ENCODE assay signal across 8 cellular contexts in genomic region chr12:5200276-5201087, GRCh38.
DNase-seq lines count a peak whose midpoint lies in the region; ATAC-seq and TF ChIP-seq lines count a peak whose summit lies in the region.

No MANE protein-coding gene starts in this region.

- TF ChIP-seq POLR2A in HCT116 (IDR thresholded peaks at IDR 0.05; ENCODE audit: borderline replicate concordance, extremely low read depth, insufficient read depth, insufficient read length), result no peak

- H4K20me1 ChIP-seq in HCT116 (ENCODE audit: insufficient read depth), result no peaks in the 10 kb centered on the region

- no peaks in the 10 kb centered on the region for H3K9me2 ChIP-seq in HCT116 (ENCODE audit: insufficient read depth)

- in situ Hi-C loops in Panc1 (cut with HindIII; ENCODE audit: low pct_unique_long_range_greater_than_20kb, low sequenced_read_pairs), result no loop called here

- CTCF ChIA-PET in HCT116 (lab: Charles Lee), result interaction anchor here (0.7 to 2.4 kb wide), 5 partner anchors 228 to 545 kb away, joined by 3 to 16 read pairs (median 5); no protein-coding TSS in a partner anchor
- CTCF ChIA-PET in Panc1 (lab: Charles Lee), result interaction anchor here (0.7 kb wide), 1 partner anchor 114 kb away, joined by 5 read pairs; no protein-coding TSS in a partner anchor

- H3K27me3 ChIP-seq in HCT116 (ENCODE audit: insufficient read depth, low read length), result no peaks in the 10 kb centered on the region
- H3K27me3 ChIP-seq in Panc1 (ENCODE audit: control insufficient read depth, insufficient read depth, low read length), result no peaks in the 10 kb centered on the region

- H3K4me1 ChIP-seq in HCT116 (ENCODE audit: control insufficient read depth in 1 of 2, insufficient read depth in 2 of 2, low read length in 2 of 2), result 0 out of 4 replicates have a peak, but pooled peaks cover 0 to 4% of the 10 kb centered on the region in 2 experiments
- H3K4me1 ChIP-seq in Panc1 (ENCODE audit: control insufficient read depth, insufficient read depth, low read length), result no peaks in the 10 kb centered on the region

- ATAC-seq in HCT116 (peak; percentile 94), Panc1 (no peak), GM19452 (IDR thresholded peaks at IDR 0.05; ENCODE audit: unreplicated experiment) (no peak)

- TF ChIP-seq RAD21 in HCT116 (IDR thresholded peaks at IDR 0.05; ENCODE audit: low read depth), result peak; percentile 84

- intact Hi-C loops in HCT116 (cut with micrococcal nuclease), result loop anchor here (1.0 kb wide), 2 partner anchors 242 to 311 kb away; no protein-coding TSS in a partner anchor
- intact Hi-C loops in Panc1 (cut with micrococcal nuclease; ENCODE audit: unreplicated experiment), result no loop called here

- no peak overlapping the region for H3K4me2 ChIP-seq in HCT116 (ENCODE audit: low read length)

- DNase-seq in COLO668 (lab: John Stamatoyannopoulos, UW; ENCODE audit: unreplicated experiment) (peak; percentile 41), HCT116 (ENCODE audit: low read depth, low spot score) (peak; percentile 4), Panc1 (ENCODE audit: low read depth, low spot score) (peak; percentile 4), fibroblast of the aortic adventitia (ENCODE audit: low read depth) (no peak), retinal pigment epithelial cell (ENCODE audit: low read depth) (no peak), foreskin melanocyte (no peak), cortex of kidney (lab: John Stamatoyannopoulos, UW) (no peak)

- H3K4me3 ChIP-seq in HCT116 (replicated peaks in 1 of 2; ENCODE audit: low read depth in 1 of 2, low read length in 2 of 2) (no peak overlapping the region), Panc1 (ENCODE audit: low read depth in 2 of 2, low read length in 2 of 2) (no peak overlapping the region), fibroblast of the aortic adventitia (ENCODE audit: low read depth, low read length) (no peak overlapping the region), retinal pigment epithelial cell (ENCODE audit: low read length) (no peak overlapping the region)

- RAD21 ChIA-PET in HCT116 (lab: Charles Lee; ENCODE audit: low non-redundant PET in 1 of 2, low total read pairs in 2 of 2, uncharacterized antibody in 2 of 2, unreplicated experiment in 2 of 2), result interaction anchor here in 1 of 2 experiments (0.6 to 0.7 kb wide), 2 partner anchors 27 to 241 kb away, joined by 3 read pairs; no protein-coding TSS in a partner anchor

- H3K36me3 ChIP-seq in HCT116 (ENCODE audit: control insufficient read depth in 1 of 2, insufficient read depth in 2 of 2, low read length in 2 of 2) (no peaks in the 10 kb centered on the region), Panc1 (ENCODE audit: control insufficient read depth, insufficient read depth, low read length) (no peaks in the 10 kb centered on the region)

- H3K9ac ChIP-seq in HCT116 (ENCODE audit: low read length), result no peak overlapping the region

- BruUV-seq in HCT116 (replicated peaks; lab: Mats Ljungman, UMichigan) (no TSS peak), Panc1 (replicated peaks; lab: Mats Ljungman, UMichigan) (no TSS peak)

- POLR2A ChIA-PET in HCT116 (lab: Charles Lee), result no interaction called here
- POLR2A ChIA-PET in Panc1 (lab: Charles Lee), result no interaction called here

- TF ChIP-seq CTCF in HCT116 (IDR thresholded peaks at IDR 0.05 in 2 of 3, conservative IDR thresholded peaks at IDR 0.05 in 1 of 3; ENCODE audit: borderline replicate concordance in 1 of 3, insufficient read depth in 1 of 3, low read depth in 2 of 3, low read length in 2 of 3) (peak; percentile 80 to 94 (median 90)), Panc1 (IDR thresholded peaks at IDR 0.05) (peak; percentile 75), fibroblast of the aortic adventitia (IDR thresholded peaks at IDR 0.05; ENCODE audit: insufficient read depth, low read length) (peak; percentile 26), retinal pigment epithelial cell (conservative IDR thresholded peaks at IDR 0.05; ENCODE audit: low read depth, low read length) (peak; percentile 58)

- no peaks in the 10 kb centered on the region for H3K79me2 ChIP-seq in HCT116 (ENCODE audit: insufficient read depth, low read length)

- H3K27ac ChIP-seq in HCT116 (ENCODE audit: low read depth, low read length) (no peak overlapping the region), Panc1 (ENCODE audit: low read length) (no peak overlapping the region)

- H2AFZ ChIP-seq in HCT116 (ENCODE audit: low read depth, low read length, poor library complexity, severe bottlenecking), result no peak overlapping the region

- H3K9me3 ChIP-seq in HCT116 (ENCODE audit: control insufficient read depth in 1 of 2, insufficient read depth in 1 of 2, low read depth in 1 of 2, low read length in 2 of 2) (no peaks in the 10 kb centered on the region), Panc1 (ENCODE audit: control insufficient read depth, insufficient read depth, low read depth, low read length) (no peaks in the 10 kb centered on the region)

TF ChIP-seq in HCT116, 20 proteins besides CTCF, POLR2A, EP300 and RAD21:
- TF ChIP-seq YY1 (IDR thresholded peaks at IDR 0.05; ENCODE audit: extremely low read depth, insufficient replicate concordance, low read depth, low read length), result no peak
- TF ChIP-seq, protein P1, sequence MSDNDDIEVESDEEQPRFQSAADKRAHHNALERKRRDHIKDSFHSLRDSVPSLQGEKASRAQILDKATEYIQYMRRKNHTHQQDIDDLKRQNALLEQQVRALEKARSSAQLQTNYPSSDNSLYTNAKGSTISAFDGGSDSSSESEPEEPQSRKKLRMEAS (IDR thresholded peaks at IDR 0.05), result no peak
- TF ChIP-seq EGR1 (IDR thresholded peaks at IDR 0.05; ENCODE audit: low read depth), result peak; percentile 35; the same call in 1 of the 2 replicates
- no peak for TF ChIP-seq ZFX (IDR thresholded peaks at IDR 0.05)
- no peak for TF ChIP-seq JUND (IDR thresholded peaks at IDR 0.05)
- TF ChIP-seq SP1 (IDR thresholded peaks at IDR 0.05; ENCODE audit: low read depth), result no peak
- no peak for TF ChIP-seq EZH2 (IDR thresholded peaks at IDR 0.05)

Comparison
In these comparisons a context has a peak if more than half of its experiments do, and no peak if none do; other contexts are left out.
1. DNase-seq: peak in COLO668 (single experiment), HCT116 (single experiment) and Panc1 (single experiment); none in fibroblast of the aortic adventitia (single experiment), retinal pigment epithelial cell (single experiment), foreskin melanocyte (single experiment) and cortex of kidney (single experiment).
2. CTCF ChIP-seq: peak in every context shown above with its lines; median percentile 90 in HCT116; 75 in Panc1; 58 in retinal pigment epithelial cell; 26 in fibroblast of the aortic adventitia.